ENCODE assay signal across 17 cellular contexts in the genomic region with DNA sequence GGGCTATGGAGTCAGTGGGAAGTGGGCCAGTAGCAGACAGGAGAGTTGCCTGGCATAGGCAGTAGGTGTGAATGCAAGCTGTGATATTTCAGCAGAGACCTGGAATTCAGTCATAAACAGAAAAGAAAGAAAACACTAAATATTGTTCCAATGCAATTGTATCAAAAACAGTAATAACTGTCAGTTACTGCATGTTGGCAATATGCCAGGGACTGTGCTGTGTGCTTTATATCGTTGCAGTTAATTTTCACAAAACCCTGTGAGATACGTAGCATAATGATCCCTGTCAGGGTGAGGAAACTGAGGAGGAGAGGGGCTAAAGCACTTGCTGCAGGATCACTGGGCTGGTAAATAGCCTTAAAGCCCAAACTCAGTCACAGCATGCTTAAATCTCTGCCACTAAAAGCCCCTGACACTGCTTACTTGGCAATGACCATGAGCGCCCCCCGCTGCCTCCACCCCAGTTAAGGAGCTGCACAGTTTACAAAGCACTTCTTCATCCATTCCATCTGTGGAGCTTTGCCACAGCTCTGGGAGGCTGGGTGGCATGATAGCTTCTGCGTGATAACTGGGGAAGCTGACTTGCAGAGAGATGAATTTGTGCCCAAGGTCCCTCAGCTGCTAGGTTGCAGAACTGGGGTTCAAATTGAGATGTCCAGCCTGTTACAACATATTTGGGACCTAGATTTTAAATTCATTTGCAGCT.
"Had no signal": no experiment of that assay in that cellular context is flagged by ENCODE, and none has a peak within 500 bp of the region (broad histone marks: within the 10 kb centered on the region; RNA-seq: fewer than 3 reads in every experiment).

No MANE protein-coding gene starts in this region.

- DNase-seq: activated CD4-positive, alpha-beta memory T cell treated with anti-CD3 and anti-CD28 coated beads, Interleukin-2, amount 10 ng/mL, durations not matched to agents 7 days and 5 days; activated CD8-positive, alpha-beta memory T cell treated with anti-CD3 and anti-CD28 coated beads, Interleukin-2, amount 50 U/mL, for 4 hours; central memory CD4-positive, alpha-beta T cell; cortex of kidney; effector memory CD4-positive, alpha-beta T cell; gastrocnemius medialis; lower lobe of right lung; mucosa of descending colon; naive thymus-derived CD8-positive, alpha-beta T cell; psoas muscle; sigmoid colon; stimulated activated CD4-positive, alpha-beta T cell treated with anti-CD3 and anti-CD28 coated beads, Interleukin-2, amount 100 ng/mL, for 24 hours; stimulated activated naive CD4-positive, alpha-beta T cell; T-cell; T1000; upper lobe of right lung had no signal

- H3K27ac ChIP-seq: gastrocnemius medialis, lower lobe of right lung, psoas muscle, sigmoid colon, suprapubic skin, upper lobe of right lung had no signal

- ATAC-seq: gastrocnemius medialis; lower lobe of right lung; mucosa of descending colon; naive thymus-derived CD8-positive, alpha-beta T cell; psoas muscle; T-cell; upper lobe of right lung had no signal
